Comparison of ENCODE assay signal across 19 cellular contexts in genomic region chr10:11541296-11541695, GRCh38.
"Had no signal": no experiment of that assay in that cellular context is flagged by ENCODE, and none has a peak within 500 bp of the region (broad histone marks: within the 10 kb centered on the region; RNA-seq: fewer than 3 reads in every experiment).

No MANE protein-coding gene starts in this region.

- DNase-seq: IMR-90, Kasumi-1, KG1, MM.1S, NCI-H1092 treated with DMSO at 0.1 percent for 48 hours, NCI-H146, NCI-H187, NCI-H2029, NCI-H2081 treated with DMSO at 0.1 percent for 48 hours, NCI-H2227 treated with DMSO at 0.1 percent for 48 hours, NCI-H524, NCI-H526 treated with DMSO at 0.1 percent for 48 hours, NCI-H774, RPMI8226, SHP77, SK-N-SH, SW 1271, T-cell had no signal

- H3K9me3 Mint-ChIP-seq: T-cell had no signal

- H3K4me2 ChIP-seq: SK-N-SH had no signal

- H3K9ac ChIP-seq: SK-N-SH had no signal

- H3K27me3 Mint-ChIP-seq: T-cell had no signal

- H3K4me3 Mint-ChIP-seq: T-cell had no signal

- H3K36me3 Mint-ChIP-seq: T-cell had no signal

- H3K9me3 ChIP-seq: SK-N-SH had no signal

- H3K9me2 ChIP-seq: SK-N-SH had no signal

- ATAC-seq: HepG2, T-cell had no signal

- H3K27ac Mint-ChIP-seq: T-cell had no signal
